In the genomic region with DNA sequence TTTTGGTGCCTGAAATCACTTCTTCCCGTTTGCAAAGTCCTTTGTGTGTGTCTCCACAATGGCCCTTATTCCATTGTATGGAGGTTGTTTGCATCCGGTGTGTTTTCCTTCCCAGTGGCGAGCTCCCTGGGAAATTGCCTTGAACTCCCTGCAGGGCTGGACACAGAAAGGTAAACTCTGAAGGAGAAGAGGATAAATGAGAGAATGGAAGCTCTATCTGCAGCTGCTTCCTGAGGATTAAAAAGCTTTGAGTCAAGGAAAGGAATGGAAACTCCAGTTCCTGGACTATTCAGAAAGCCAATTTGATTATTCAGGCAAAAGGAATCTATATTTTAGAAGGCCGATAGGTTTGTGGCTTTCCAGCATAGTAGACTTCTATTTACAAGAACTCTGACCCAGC, we compare ENCODE assay signal across 18 cellular contexts. TPM values are rescaled to one million over a fixed set of nuclear protein-coding genes. Genes with fewer than 3 reads are reported as not detected.
DNase-seq lines count a peak whose midpoint lies in the region; ATAC-seq, FAIRE-seq and TF ChIP-seq lines count a peak whose summit lies in the region.
"Had no signal": no experiment of that assay in that cellular context is flagged by ENCODE, and none has a peak within 500 bp of the region (broad histone marks: within the 10 kb centered on the region; RNA-seq: fewer than 3 reads in every experiment).

No MANE protein-coding gene starts in this region.

- H3F3A ChIP-seq in SK-N-SH (replicated peaks; ENCODE audit: insufficient read depth) (peaks cover 15% of the 10 kb centered on the region), PC-3 (ENCODE audit: low read length, unreplicated experiment) (no peaks in the 10 kb centered on the region)

- no peak for TF ChIP-seq EP300 in SK-N-SH (IDR thresholded peaks at IDR 0.05; ENCODE audit: borderline replicate concordance in 1 of 2, low read depth in 1 of 2, low read length in 1 of 2)

- CTCF ChIA-PET in SK-N-SH (lab: Yijun Ruan, JAX), result interaction anchor here (1.0 to 15.4 kb wide), 3 partner anchors 242 to 340 kb away, joined by 3 to 505 read pairs (median 8); partner anchors contain the start of gene RGS10
- CTCF ChIA-PET in PC-3 (lab: Charles Lee), result interaction anchor here (0.5 kb wide), 1 partner anchor 96 kb away, joined by 6 read pairs; no protein-coding TSS in a partner anchor

- no TSS peak for BruUV-seq in PC-3 (replicated peaks; lab: Mats Ljungman, UMichigan)

- no peak for FAIRE-seq in frontal cortex (lab: Jason Lieb, UNC)

- no peaks in the 10 kb centered on the region for H3K79me2 ChIP-seq in SK-N-SH (ENCODE audit: insufficient read depth)
- no peaks in the 10 kb centered on the region for H3K79me2 ChIP-seq in PC-3 (ENCODE audit: low read length)

- DNase-seq in SK-N-SH (no peak), PC-3 (peak; percentile 64), fibroblast of mammary gland (ENCODE audit: low read depth) (peak; percentile 38), pulmonary artery endothelial cell (ENCODE audit: low read depth, low spot score) (peak; percentile 57), GDM1 (lab: John Stamatoyannopoulos, UW) (no peak), frontal cortex (ENCODE audit: low spot score in 2 of 2) (no peak)
- DNase-seq in activated CD4-positive, CD25-positive, alpha-beta regulatory T cell (lab: John Stamatoyannopoulos, UW), result no peak
- DNase-seq: activated CD4-positive, alpha-beta T cell treated with anti-CD3 and anti-CD28 coated beads, Interleukin-2, amount 10 ng/mL, durations not matched to agents 7 days and 5 days; activated T-cell treated with anti-CD3 and anti-CD28 coated beads, Interleukin-2, amount 50 U/mL, for 24 hours; COR-L47; hippocampal formation; naive B cell; SHP77; T-helper 9 cell had no signal

- H3K27me3 ChIP-seq in SK-N-SH (ENCODE audit: insufficient read depth) (no peaks in the 10 kb centered on the region), PC-3 (ENCODE audit: low read length) (no peaks in the 10 kb centered on the region)
- H3K27me3 ChIP-seq: tibial nerve had no signal

- H3K27ac ChIP-seq in SK-N-SH (ENCODE audit: low read depth in 2 of 2, low read length in 1 of 2), result no peak overlapping the region; a peak in 1 of 4 replicates
- H3K27ac ChIP-seq in PC-3 (ENCODE audit: low read length), result no peak overlapping the region
- H3K27ac ChIP-seq: tibial nerve had no signal

- H3K9ac ChIP-seq in SK-N-SH (no peak overlapping the region), PC-3 (ENCODE audit: low read length) (no peak overlapping the region)

- no peak for TF ChIP-seq RAD21 in SK-N-SH (IDR thresholded peaks at IDR 0.05; ENCODE audit: low read length)

- H3K36me3 ChIP-seq in SK-N-SH (replicated peaks in 1 of 2; ENCODE audit: control insufficient read depth in 1 of 2, insufficient read depth in 2 of 2, low read length in 1 of 2), result no peaks in the 10 kb centered on the region
- H3K36me3 ChIP-seq in PC-3 (ENCODE audit: low read depth, low read length), result no peaks in the 10 kb centered on the region
- H3K36me3 ChIP-seq: tibial nerve had no signal

- no peaks in the 10 kb centered on the region for H3K9me2 ChIP-seq in SK-N-SH
- no peaks in the 10 kb centered on the region for H3K9me2 ChIP-seq in PC-3 (replicated peaks; ENCODE audit: low read length)

- H3K4me1 ChIP-seq in SK-N-SH (ENCODE audit: control insufficient read depth in 1 of 2, insufficient read depth in 2 of 2, low read depth in 1 of 2, low read length in 1 of 2), result peaks cover 7 to 9% of the 10 kb centered on the region in 2 experiments; a peak in 2 of 4 replicates
- H3K4me1 ChIP-seq in PC-3 (ENCODE audit: insufficient read depth, low read length), result peaks cover 27% of the 10 kb centered on the region

- H2AFZ ChIP-seq in SK-N-SH (ENCODE audit: low read depth) (peak overlapping the region; percentile 50; the same call in 1 of the 2 replicates), PC-3 (ENCODE audit: low read length) (0 out of 2 replicates have a peak overlapping the region, but pooled peaks have one; percentile 9)

- no peaks in the 10 kb centered on the region for H3K9me3 ChIP-seq in SK-N-SH
- no peaks in the 10 kb centered on the region for H3K9me3 ChIP-seq in PC-3 (ENCODE audit: low read length)
- H3K9me3 ChIP-seq: tibial nerve had no signal

- POLR2A ChIA-PET in SK-N-SH (lab: Yijun Ruan, JAX), result interaction anchor here (0.7 kb wide), 1 partner anchor 167 kb away, joined by 3 read pairs; no protein-coding TSS in a partner anchor
- POLR2A ChIA-PET in PC-3 (lab: Charles Lee; ENCODE audit: unreplicated experiment), result no interaction called here

- H3K4me3 ChIP-seq in SK-N-SH (ENCODE audit: low read depth in 2 of 2, low read length in 1 of 2) (no peak overlapping the region), PC-3 (ENCODE audit: low read length) (no peak overlapping the region), fibroblast of mammary gland (ENCODE audit: control insufficient read depth, low read depth, low read length) (no peak overlapping the region)
- H3K4me3 ChIP-seq: tibial nerve had no signal

- intact Hi-C loops in PC-3 (cut with micrococcal nuclease), result no loop called here

- WGBS in SK-N-SH (ENCODE audit: low lambda C conversion rate), result 59% methylated on average over 4 of the region's 4 CpGs

- TF ChIP-seq CTCF in SK-N-SH (IDR thresholded peaks at IDR 0.05), result no peak
- TF ChIP-seq CTCF in PC-3 (conservative IDR thresholded peaks at IDR 0.05; ENCODE audit: low read depth, low read length), result no peak
- no peak for TF ChIP-seq CTCF in fibroblast of mammary gland (conservative IDR thresholded peaks at IDR 0.05; ENCODE audit: control insufficient read depth, insufficient read depth, low read depth, low read length)

- H3K4me2 ChIP-seq in SK-N-SH (peak overlapping the region; percentile 45; the same call in 1 of the 2 replicates), PC-3 (ENCODE audit: low read length) (peak overlapping the region; percentile 0; the same call in 1 of the 2 replicates)

- no peak for ATAC-seq in SK-N-SH treated with all-trans-retinoic acid at 6 μM for 48 hours
- ATAC-seq in PC-3, result no peak
- ATAC-seq: left lobe of liver, sciatic nerve had no signal

- no peaks in the 10 kb centered on the region for H4K20me1 ChIP-seq in SK-N-SH (ENCODE audit: insufficient read depth)
- H4K20me1 ChIP-seq in PC-3 (ENCODE audit: low read length), result no peaks in the 10 kb centered on the region

TF ChIP-seq in SK-N-SH, 30 proteins besides CTCF, POLR2A, EP300 and RAD21:
- TF ChIP-seq YY1 (IDR thresholded peaks at IDR 0.05; ENCODE audit: low read depth) (no peak), FOSL2 (IDR thresholded peaks at IDR 0.05; ENCODE audit: borderline replicate concordance, low read depth) (peak; percentile 33; the same call in 1 of the 2 replicates)
TF ChIP-seq in SK-N-SH: peak in this region for 1.

TF ChIP-seq in SK-N-SH treated with all-trans-retinoic acid at 6 μM for 48 hours, 23 proteins besides CTCF, POLR2A, EP300 and RAD21:
- TF ChIP-seq ZNF8 (CRISPR knock-in tag; IDR thresholded peaks at IDR 0.05), result no peak
- TF ChIP-seq BACH2 (CRISPR knock-in tag; IDR thresholded peaks at IDR 0.05; ENCODE audit: borderline replicate concordance), result no peak
- TF ChIP-seq ZNF70 (CRISPR knock-in tag; IDR thresholded peaks at IDR 0.05), result no peak
- no peak for TF ChIP-seq PPARA (CRISPR knock-in tag; IDR thresholded peaks at IDR 0.05; ENCODE audit: borderline replicate concordance)
- no peak for TF ChIP-seq ESRRG (CRISPR knock-in tag; IDR thresholded peaks at IDR 0.05)
- TF ChIP-seq CSDC2 (CRISPR knock-in tag; IDR thresholded peaks at IDR 0.05), result no peak
- no peak for TF ChIP-seq ZFP30 (CRISPR knock-in tag; IDR thresholded peaks at IDR 0.05)

RNA-seq across cellular contexts. Expression of gene GRK5, which starts 4.4 kb away (rescaled TPM):
- 9.5 and 12.1 TPM in 2 replicates for polyA plus RNA-seq in SK-N-SH (2012; rRNA removed)
- polyA plus RNA-seq in SK-N-SH (2012; cell fraction: cytosol; rRNA removed), result 8.9 and 11.6 TPM in 2 replicates
- 10.3 and 10.8 TPM in 2 replicates for polyA plus RNA-seq in SK-N-SH (2012; cell fraction: nucleus; rRNA removed)
- total RNA-seq in PC-3 (2014; rRNA removed), result 4.5 and 5.0 TPM in 2 replicates
- total RNA-seq in pulmonary artery endothelial cell, result 36.9 and 39.7 TPM in 2 replicates
- total RNA-seq in frontal cortex, result 11.4 TPM

RNA-seq across cellular contexts. Expression of gene PRDX3, which starts 24.4 kb away (rescaled TPM):
- polyA plus RNA-seq in SK-N-SH (2012; rRNA removed), result 193 and 278 TPM in 2 replicates
- 306 and 319 TPM in 2 replicates for polyA plus RNA-seq in SK-N-SH (2012; cell fraction: cytosol; rRNA removed)
- polyA plus RNA-seq in SK-N-SH (2012; cell fraction: nucleus; rRNA removed), result 64.2 and 128 TPM in 2 replicates
- total RNA-seq in PC-3 (2014; rRNA removed) (125 and 153 TPM in 2 replicates), pulmonary artery endothelial cell (237 and 272 TPM in 2 replicates), frontal cortex (113 TPM)

RNA-seq across cellular contexts. Expression of gene SFXN4, which starts 37.5 kb away (rescaled TPM):
- polyA plus RNA-seq in SK-N-SH (2012; rRNA removed), result 24.2 and 32.0 TPM in 2 replicates
- 23.0 and 33.1 TPM in 2 replicates for polyA plus RNA-seq in SK-N-SH (2012; cell fraction: cytosol; rRNA removed)
- 67.8 and 86.1 TPM in 2 replicates for polyA plus RNA-seq in SK-N-SH (2012; cell fraction: nucleus; rRNA removed)
- 23.6 and 32.8 TPM in 2 replicates for total RNA-seq in PC-3 (2014; rRNA removed)
- 16.7 and 19.0 TPM in 2 replicates for total RNA-seq in pulmonary artery endothelial cell
- 21.6 TPM for total RNA-seq in frontal cortex

Comparison
In these comparisons a context has a peak if more than half of its experiments do, and no peak if none do; other contexts are left out.
1. DNase-seq: peak in PC-3 (single experiment), fibroblast of mammary gland (single experiment) and pulmonary artery endothelial cell (single experiment); none in SK-N-SH (single experiment), GDM1 (single experiment), activated CD4-positive, CD25-positive, alpha-beta regulatory T cell (0 of 4) and frontal cortex (0 of 2).